In genomic region chr5:111781200-111781599, GRCh38 we compare ENCODE assay signal across 12 cellular contexts. TPM values are rescaled to one million over a fixed set of nuclear protein-coding genes. Genes with fewer than 3 reads are reported as not detected.
DNase-seq lines count a peak whose midpoint lies in the region; ATAC-seq and TF ChIP-seq lines count a peak whose summit lies in the region.
"Had no signal": no experiment of that assay in that cellular context is flagged by ENCODE, and none has a peak within 500 bp of the region (broad histone marks: within the 10 kb centered on the region; RNA-seq: fewer than 3 reads in every experiment).

No MANE protein-coding gene starts in this region.

- H3K9me3 ChIP-seq in adrenal gland (replicated peaks in 1 of 3): no peaks in the 10 kb centered on the region
- H3K9me3 ChIP-seq in left ventricle myocardium inferior (replicated peaks): no peaks in the 10 kb centered on the region
- no peaks in the 10 kb centered on the region for H3K9me3 ChIP-seq in testis
- H3K9me3 ChIP-seq: breast epithelium, pancreas had no signal

- no peaks in the 10 kb centered on the region for H3K36me3 ChIP-seq in adrenal gland (replicated peaks in 1 of 2)
- H3K36me3 ChIP-seq in left ventricle myocardium inferior: no peaks in the 10 kb centered on the region
- H3K36me3 ChIP-seq in testis (ENCODE audit: low read depth, missing control alignments): no peaks in the 10 kb centered on the region
- H3K36me3 ChIP-seq: breast epithelium, pancreas had no signal

- H3K4me3 ChIP-seq in adrenal gland: no peak overlapping the region
- no peak overlapping the region for H3K4me3 ChIP-seq in left ventricle myocardium inferior
- H3K4me3 ChIP-seq in testis: no peak overlapping the region
- H3K4me3 ChIP-seq: breast epithelium, pancreas had no signal

- H3K27ac ChIP-seq in adrenal gland: no peak overlapping the region
- H3K27ac ChIP-seq in left ventricle myocardium inferior (replicated peaks): no peak overlapping the region
- no peak overlapping the region for H3K27ac ChIP-seq in testis
- H3K27ac ChIP-seq: breast epithelium, pancreas had no signal

- no peak for TF ChIP-seq CTCF in adrenal gland (IDR thresholded peaks at IDR 0.05)
- no peak for TF ChIP-seq CTCF in left ventricle myocardium inferior (IDR thresholded peaks at IDR 0.05; ENCODE audit: borderline replicate concordance)
- no peak for TF ChIP-seq CTCF in testis (IDR thresholded peaks at IDR 0.05)

- intact Hi-C loops in adrenal gland (cut with DNase I) (no loop called here), left ventricle myocardium inferior (cut with micrococcal nuclease) (no loop called here), testis (cut with DNase I; ENCODE audit: low total_unique reads) (no loop called here)

- 69 to 77% (median 73%) methylated on average over 6 of the region's 6 CpGs for WGBS in adrenal gland, 4 donors
- 67 to 80% methylated on average over 6 of the region's 6 CpGs for WGBS in testis, 2 donors

- no peak for ATAC-seq in HG03097 (IDR thresholded peaks at IDR 0.05; ENCODE audit: low FRiP score, unreplicated experiment)
- ATAC-seq in HG03521 (IDR thresholded peaks at IDR 0.05; ENCODE audit: unreplicated experiment): no peak
- ATAC-seq: esophagus mucosa had no signal

- no peak for TF ChIP-seq POLR2A in adrenal gland (IDR thresholded peaks at IDR 0.05)
- TF ChIP-seq POLR2A in testis (IDR thresholded peaks at IDR 0.05): no peak

- peak; percentile 68 for DNase-seq in LHCN-M2 (ENCODE audit: low read depth)
- peak; percentile 32 to 68 (median 54) for DNase-seq in adrenal gland
- DNase-seq in left ventricle myocardium inferior: peak; percentile 48
- DNase-seq in testis: peak; percentile 32
- no peak for DNase-seq in HK-2 (ENCODE audit: unreplicated experiment)
- DNase-seq: H7, NCI-H1417 treated with DMSO at 0.1 percent for 48 hours had no signal

- H3K4me1 ChIP-seq in adrenal gland (replicated peaks in 1 of 2) (no peaks in the 10 kb centered on the region), left ventricle myocardium inferior (peaks cover 8% of the 10 kb centered on the region), testis (no peaks in the 10 kb centered on the region)
- H3K4me1 ChIP-seq: breast epithelium, pancreas had no signal

- H3K27me3 ChIP-seq in adrenal gland (no peaks in the 10 kb centered on the region), left ventricle myocardium inferior (ENCODE audit: low read depth) (no peaks in the 10 kb centered on the region), testis (no peaks in the 10 kb centered on the region)
- H3K27me3 ChIP-seq: breast epithelium, pancreas had no signal

RNA-seq across cellular contexts. Expression of gene NREP, which starts 24.2 kb away (rescaled TPM):
- total RNA-seq in LHCN-M2 (2014; rRNA removed): 90.2 and 90.5 TPM in 2 replicates
- polyA plus RNA-seq in LHCN-M2 (2012): 167 TPM
- total RNA-seq in adrenal gland: 100 to 1,000 TPM in 1 of 8 donors, 10 to 100 TPM in 7; 11.4 to 107 (median 65.5) TPM
- polyA plus RNA-seq in adrenal gland: 10 to 100 TPM; 35.1 to 50.6 (median 41.9) TPM
- 27.5 TPM for total RNA-seq in left ventricle myocardium inferior
- total RNA-seq in testis: 10 to 100 TPM; 17.0 to 25.2 TPM
- polyA plus RNA-seq in testis (ENCODE audit: insufficient read depth, low read depth, low replicate concordance): 28.0 TPM
